ENCODE assay signal across 10 cellular contexts in genomic region chr6:27592107-27592480, GRCh38.
A peak's percentile ranks its signal among the peaks of the same experiment; 100 is the strongest.
DNase-seq lines count a peak whose midpoint lies in the region; ATAC-seq and TF ChIP-seq lines count a peak whose summit lies in the region.
"Had no signal": no experiment of that assay in that cellular context is flagged by ENCODE, and none has a peak within 500 bp of the region (broad histone marks: within the 10 kb centered on the region; RNA-seq: fewer than 3 reads in every experiment).

No MANE protein-coding gene starts in this region.

- H3K27me3 ChIP-seq in HUES64 (ENCODE audit: insufficient read depth, low read length) (peaks cover 23% of the 10 kb centered on the region), brain microvascular endothelial cell (replicated peaks) (no peaks in the 10 kb centered on the region)

- H3K9me3 Mint-ChIP-seq in activated CD4-positive, alpha-beta memory T cell treated with anti-CD3 and anti-CD28 coated beads for 36 hours, result no peaks in the 10 kb centered on the region
- H3K9me3 Mint-ChIP-seq: activated T-cell treated with anti-CD3 and anti-CD28 coated beads, Interleukin-2, amount 50 U/mL, for 72 hours had no signal

- in situ Hi-C loops in brain microvascular endothelial cell (cut with HindIII; ENCODE audit: low pct_ligation_motif_present, low sequenced_read_pairs), result no loop called here

- H3K27ac ChIP-seq in HUES64 (ENCODE audit: low read depth, low read length), result no peak overlapping the region
- no peak overlapping the region for H3K27ac ChIP-seq in brain microvascular endothelial cell

- ATAC-seq in GM18870 (IDR thresholded peaks at IDR 0.05; ENCODE audit: unreplicated experiment), result no peak

- no peaks in the 10 kb centered on the region for H3K36me3 ChIP-seq in HUES64 (ENCODE audit: insufficient read depth, low read length)
- H3K36me3 ChIP-seq in brain microvascular endothelial cell (replicated peaks), result no peaks in the 10 kb centered on the region

- no peak overlapping the region for H3K27ac Mint-ChIP-seq in activated CD4-positive, alpha-beta memory T cell treated with anti-CD3 and anti-CD28 coated beads for 36 hours
- H3K27ac Mint-ChIP-seq: activated T-cell treated with anti-CD3 and anti-CD28 coated beads, Interleukin-2, amount 50 U/mL, for 72 hours had no signal

- intact Hi-C loops in activated CD4-positive, alpha-beta memory T cell treated with anti-CD3 and anti-CD28 coated beads for 36 hours (cut with micrococcal nuclease), result loop anchor here (2.0 to 5.0 kb wide), 3 partner anchors 45 to 161 kb away; no protein-coding TSS in a partner anchor

- no peak overlapping the region for H3K4me3 Mint-ChIP-seq in activated CD4-positive, alpha-beta memory T cell treated with anti-CD3 and anti-CD28 coated beads for 36 hours
- H3K4me3 Mint-ChIP-seq: activated T-cell treated with anti-CD3 and anti-CD28 coated beads, Interleukin-2, amount 50 U/mL, for 72 hours had no signal

- H3K4me3 ChIP-seq in HUES64 (ENCODE audit: low read length), result peak overlapping the region; percentile 92
- peak overlapping the region; percentile 54 for H3K4me3 ChIP-seq in brain microvascular endothelial cell (ENCODE audit: low read depth, low read length)

- H3K9me3 ChIP-seq in HUES64 (ENCODE audit: insufficient read depth, low read depth, low read length), result no peaks in the 10 kb centered on the region

- no peak overlapping the region; the same call in 1 of the 2 replicates for H3K9ac ChIP-seq in HUES64 (ENCODE audit: low read depth, low read length)

- H3K4me1 Mint-ChIP-seq in activated CD4-positive, alpha-beta memory T cell treated with anti-CD3 and anti-CD28 coated beads for 36 hours (ENCODE audit: low read depth), result no peaks in the 10 kb centered on the region

- no peak for TF ChIP-seq CTCF in brain microvascular endothelial cell (IDR thresholded peaks at IDR 0.05; ENCODE audit: low read depth, low read length, missing control alignments)

- H3K27me3 Mint-ChIP-seq in activated CD4-positive, alpha-beta memory T cell treated with anti-CD3 and anti-CD28 coated beads for 36 hours, result peaks cover 25% of the 10 kb centered on the region

- no peaks in the 10 kb centered on the region for H3K36me3 Mint-ChIP-seq in activated CD4-positive, alpha-beta memory T cell treated with anti-CD3 and anti-CD28 coated beads for 36 hours

- H3K4me1 ChIP-seq in HUES64 (ENCODE audit: insufficient read depth, low read length), result no peaks in the 10 kb centered on the region

- POLR2A ChIA-PET in activated CD4-positive, alpha-beta memory T cell treated with anti-CD3 and anti-CD28 coated beads for 36 hours (lab: Charles Lee), result no interaction called here

- CTCF ChIA-PET in activated CD4-positive, alpha-beta memory T cell treated with anti-CD3 and anti-CD28 coated beads for 36 hours (lab: Charles Lee), result interaction anchor here (0.8 kb wide), 1 partner anchor 60 kb away, joined by 3 read pairs; no protein-coding TSS in a partner anchor

- peak; percentile 72 for DNase-seq in NCI-H82 (lab: John Stamatoyannopoulos, UW)
- no peak for DNase-seq in NCI-H82 treated with DMSO at 0.1 percent for 48 hours (lab: John Stamatoyannopoulos, UW; ENCODE audit: unreplicated experiment)
- no peak for DNase-seq in brain microvascular endothelial cell
- peak; percentile 71 for DNase-seq in retina
- DNase-seq in activated naive CD4-positive, alpha-beta T cell treated with anti-CD3 and anti-CD28 coated beads, Interleukin-2, amount 50 U/mL, for 16 hours, result no peak
- no peak for DNase-seq in activated CD4-positive, alpha-beta memory T cell treated with anti-CD3 and anti-CD28 coated beads for 36 hours
- DNase-seq: AML-193 had no signal

- 1% methylated on average over 13 of the region's 13 CpGs for WGBS in HUES64

Comparison
In these comparisons a context has a peak if more than half of its experiments do, and no peak if none do; other contexts are left out.
1. DNase-seq: peak in NCI-H82 (single experiment) and retina (single experiment); none in NCI-H82 treated with DMSO at 0.1 percent for 48 hours (single experiment), brain microvascular endothelial cell (single experiment), activated naive CD4-positive, alpha-beta T cell treated with anti-CD3 and anti-CD28 coated beads, Interleukin-2, amount 50 U/mL, for 16 hours (single experiment) and activated CD4-positive, alpha-beta memory T cell treated with anti-CD3 and anti-CD28 coated beads for 36 hours (single experiment).